In genomic region chr17:42458497-42459255, GRCh38 we compare ENCODE assay signal across 1 cellular context.
TF ChIP-seq lines count a peak whose summit lies in the region.

TSS of gene ATP6V0A1 (plus strand) at chr17:42458878. CDS start at chr17:42460895, 2,017 bp downstream.

TF ChIP-seq in HepG2, 621 proteins besides CTCF, POLR2A, EP300 and RAD21 (continued from another document and continues in another):
- peak; percentile 60; the same call in 1 of the 2 replicates for TF ChIP-seq ARID4A (CRISPR knock-in tag; IDR thresholded peaks at IDR 0.05; ENCODE audit: borderline replicate concordance)
- TF ChIP-seq ZNF746 (CRISPR knock-in tag; IDR thresholded peaks at IDR 0.05): no peak; the same call in 1 of the 2 replicates
- TF ChIP-seq TFAP4 (IDR thresholded peaks at IDR 0.05; ENCODE audit: borderline replicate concordance, low read depth): no peak
- TF ChIP-seq HBP1 (CRISPR knock-in tag; IDR thresholded peaks at IDR 0.05; ENCODE audit: low read depth): peak; percentile 78; the same call in 1 of the 2 replicates
- TF ChIP-seq MAFF (IDR thresholded peaks at IDR 0.05; ENCODE audit: low read depth, low read length): no peak
- TF ChIP-seq CEBPG (CRISPR knock-in tag; IDR thresholded peaks at IDR 0.05): peak; percentile 63
- 0 out of 2 replicates have a peak, but pooled peaks have one; percentile 20 for TF ChIP-seq NR2F2 (IDR thresholded peaks at IDR 0.05; ENCODE audit: borderline replicate concordance, low read depth)
- TF ChIP-seq SALL1 (CRISPR knock-in tag; IDR thresholded peaks at IDR 0.05): peak; percentile 93
- no peak for TF ChIP-seq ZNF512 (CRISPR knock-in tag; IDR thresholded peaks at IDR 0.05)
- TF ChIP-seq YEATS4 (CRISPR knock-in tag; IDR thresholded peaks at IDR 0.05; ENCODE audit: borderline replicate concordance): peak; percentile 94
- no peak; the same call in 1 of the 2 replicates for TF ChIP-seq ZNF335 (CRISPR knock-in tag; IDR thresholded peaks at IDR 0.05)
- TF ChIP-seq ZNF646 (CRISPR knock-in tag; IDR thresholded peaks at IDR 0.05): 0 out of 2 replicates have a peak, but pooled peaks have one; percentile 27
- peak; percentile 70; the same call in 1 of the 2 replicates for TF ChIP-seq ZNF644 (CRISPR knock-in tag; IDR thresholded peaks at IDR 0.05; ENCODE audit: low read depth)
- peak; percentile 47; the same call in 1 of the 2 replicates for TF ChIP-seq RXRA (CRISPR knock-in tag; IDR thresholded peaks at IDR 0.05)
- peak; percentile 92 for TF ChIP-seq GMEB2 (CRISPR knock-in tag; IDR thresholded peaks at IDR 0.05; ENCODE audit: low read depth)
- TF ChIP-seq MAZ (IDR thresholded peaks at IDR 0.05; ENCODE audit: borderline replicate concordance, low read depth, low read length): peak; percentile 60; the same call in 1 of the 2 replicates
- TF ChIP-seq MAZ (CRISPR knock-in tag; IDR thresholded peaks at IDR 0.05; ENCODE audit: low read depth): peak; percentile 66
- TF ChIP-seq ZNF609 (CRISPR knock-in tag; IDR thresholded peaks at IDR 0.05; ENCODE audit: borderline replicate concordance): peak; percentile 73
- peak; percentile 66; the same call in 1 of the 2 replicates for TF ChIP-seq NRL (CRISPR knock-in tag; IDR thresholded peaks at IDR 0.05; ENCODE audit: borderline replicate concordance)
- no peak for TF ChIP-seq IKZF1 (IDR thresholded peaks at IDR 0.05)
